ENCODE assay signal across 9 cellular contexts in genomic region chr3:184345678-184346144, GRCh38. TPM values are rescaled to one million over a fixed set of nuclear protein-coding genes. Genes with fewer than 3 reads are reported as not detected.
DNase-seq lines count a peak whose midpoint lies in the region; ATAC-seq, FAIRE-seq and TF ChIP-seq lines count a peak whose summit lies in the region.
"Had no signal": no experiment of that assay in that cellular context is flagged by ENCODE, and none has a peak within 500 bp of the region (broad histone marks: within the 10 kb centered on the region; RNA-seq: fewer than 3 reads in every experiment).

No MANE protein-coding gene starts in this region.

- H3K27me3 ChIP-seq in MM.1S (replicated peaks; ENCODE audit: insufficient read depth, low read length) (no peaks in the 10 kb centered on the region), endothelial cell of umbilical vein (ENCODE audit: control insufficient read depth in 2 of 2, insufficient read depth in 2 of 2, low read length in 2 of 2) (no peaks in the 10 kb centered on the region)

- ATAC-seq in HG03571 (IDR thresholded peaks at IDR 0.05; ENCODE audit: unreplicated experiment) (no peak), GM21515 (IDR thresholded peaks at IDR 0.05; ENCODE audit: unreplicated experiment) (no peak)

- H3K36me3 ChIP-seq in MM.1S (replicated peaks; ENCODE audit: insufficient read depth, low read length) (no peaks in the 10 kb centered on the region), endothelial cell of umbilical vein (ENCODE audit: control insufficient read depth in 2 of 2, extremely low read depth in 1 of 2, insufficient read depth in 2 of 2, low read length in 2 of 2) (peaks cover 6 to 25% of the 10 kb centered on the region in 2 experiments)

- BruUV-seq in endothelial cell of umbilical vein (replicated peaks; lab: Mats Ljungman, UMichigan): no TSS peak

- no peak overlapping the region for H3K9ac ChIP-seq in MM.1S (ENCODE audit: low read length)
- no peak overlapping the region for H3K9ac ChIP-seq in endothelial cell of umbilical vein (replicated peaks; ENCODE audit: extremely low read depth, insufficient read depth, low read length)

- TF ChIP-seq POLR2A in endothelial cell of umbilical vein (IDR thresholded peaks at IDR 0.05; ENCODE audit: low read depth, low read length): no peak

- H3K4me3 ChIP-seq in MM.1S (ENCODE audit: low read length): no peak overlapping the region
- H3K4me3 ChIP-seq in endothelial cell of umbilical vein (replicated peaks in 1 of 3; ENCODE audit: insufficient read depth in 1 of 3, low read depth in 1 of 3, low read length in 3 of 3): no peak overlapping the region

- H3F3A ChIP-seq in MM.1S (ENCODE audit: insufficient read depth, low read length): no peaks in the 10 kb centered on the region

- FAIRE-seq in endothelial cell of umbilical vein (lab: Jason Lieb, UNC): peak; percentile 78

- H3K79me2 ChIP-seq in MM.1S (ENCODE audit: low read length) (no peaks in the 10 kb centered on the region), endothelial cell of umbilical vein (ENCODE audit: control insufficient read depth, insufficient read depth, low read length) (peaks cover 7% of the 10 kb centered on the region)

- H4K20me1 ChIP-seq in MM.1S (ENCODE audit: insufficient read depth, low read length): no peaks in the 10 kb centered on the region
- H4K20me1 ChIP-seq in endothelial cell of umbilical vein (replicated peaks; ENCODE audit: control insufficient read depth, extremely low read depth, insufficient read depth, low read length): no peaks in the 10 kb centered on the region

- H3K9me3 ChIP-seq in MM.1S (replicated peaks; ENCODE audit: insufficient read depth, low read length) (no peaks in the 10 kb centered on the region), endothelial cell of umbilical vein (replicated peaks; ENCODE audit: control insufficient read depth, insufficient read depth, low read length) (no peaks in the 10 kb centered on the region)

- H2AFZ ChIP-seq in MM.1S (ENCODE audit: low read length): 0 out of 2 replicates have a peak overlapping the region, but pooled peaks have one; percentile 29
- no peak overlapping the region for H2AFZ ChIP-seq in endothelial cell of umbilical vein (ENCODE audit: low read depth, low read length)

- intact Hi-C loops in endothelial cell of umbilical vein (cut with micrococcal nuclease): no loop called here

- no peaks in the 10 kb centered on the region for H3K9me2 ChIP-seq in MM.1S (replicated peaks; ENCODE audit: insufficient read depth, low read length)

- CTCF ChIA-PET in endothelial cell of umbilical vein (lab: Charles Lee): interaction anchor here (0.9 to 1.7 kb wide), 7 partner anchors 8 to 196 kb away, joined by 3 to 8 read pairs (median 4); partner anchors contain the start of gene CLCN2

- H3K9me1 ChIP-seq in endothelial cell of umbilical vein (replicated peaks; ENCODE audit: control insufficient read depth, extremely low read depth, insufficient read depth, low read length): no peaks in the 10 kb centered on the region

- TF ChIP-seq CTCF in MM.1S (IDR thresholded peaks at IDR 0.05; ENCODE audit: low read length): peak; percentile 82
- peak; percentile 43 to 59 for TF ChIP-seq CTCF in endothelial cell of umbilical vein (IDR thresholded peaks at IDR 0.05; ENCODE audit: extremely low read depth in 1 of 2, insufficient read depth in 1 of 2, low read depth in 1 of 2, low read length in 2 of 2)

- no peak overlapping the region for H3K27ac ChIP-seq in MM.1S (ENCODE audit: low read length)
- H3K27ac ChIP-seq in endothelial cell of umbilical vein (ENCODE audit: insufficient read depth, low read depth, low read length): no peak overlapping the region

- DNase-seq in SIG-M5 treated with dmso at 0.1 percent for 504 hours (lab: John Stamatoyannopoulos, UW; ENCODE audit: unreplicated experiment) (peak; percentile 82), SIG-M5 (lab: John Stamatoyannopoulos, UW) (no peak), MM.1S (peak; percentile 88), SK-N-DZ (ENCODE audit: low spot score) (peak; percentile 68), endothelial cell of umbilical vein (ENCODE audit: low read depth, low spot score) (peak; percentile 44), midbrain (lab: John Stamatoyannopoulos, UW) (peak; percentile 92)

- dilution Hi-C loops in endothelial cell of umbilical vein (cut with MboI; ENCODE audit: extremely low pct_ligation_motif_present, low sequenced_read_pairs): no loop called here

- no peak overlapping the region for H3K4me2 ChIP-seq in MM.1S (ENCODE audit: low read depth, low read length)
- H3K4me2 ChIP-seq in endothelial cell of umbilical vein (ENCODE audit: insufficient read depth, low read length): no peak overlapping the region

- POLR2A ChIA-PET in endothelial cell of umbilical vein (lab: Charles Lee): no interaction called here

- peaks cover 4% of the 10 kb centered on the region; the same call in 1 of the 2 replicates for H3K4me1 ChIP-seq in MM.1S (ENCODE audit: low read length)
- H3K4me1 ChIP-seq in endothelial cell of umbilical vein (ENCODE audit: control insufficient read depth, extremely low read depth, insufficient read depth, low read length): peaks cover 5% of the 10 kb centered on the region

TF ChIP-seq in endothelial cell of umbilical vein, 7 proteins besides CTCF, POLR2A, EP300 and RAD21 (continues in another document):
- TF ChIP-seq POLR2AphosphoS5 (IDR thresholded peaks at IDR 0.05; ENCODE audit: insufficient read depth, low read depth, low read length) (no peak), GATA2 (IDR thresholded peaks at IDR 0.05; ENCODE audit: insufficient read depth, insufficient read length, low read depth, low read length) (no peak), JUN (IDR thresholded peaks at IDR 0.05; ENCODE audit: borderline replicate concordance, insufficient read depth, insufficient read length, low read depth) (no peak), MYC (IDR thresholded peaks at IDR 0.05; ENCODE audit: low read depth, low read length) (no peak)

RNA-seq across cellular contexts. Expression of gene FAM131A, which starts 8.3 kb away (rescaled TPM):
- 39.7 and 60.4 TPM in 2 replicates for polyA plus RNA-seq in SK-N-DZ (2014; cell fraction: cytosol; rRNA removed)
- polyA plus RNA-seq in SK-N-DZ (2014; cell fraction: nucleus; rRNA removed): 45.1 and 58.4 TPM in 2 replicates
- 19.9 and 26.8 TPM in 2 replicates for total RNA-seq in endothelial cell of umbilical vein
- polyA plus RNA-seq in endothelial cell of umbilical vein: 29.9 and 34.1 TPM in 2 replicates
- 22.5 and 34.2 TPM in 2 replicates for polyA plus RNA-seq in endothelial cell of umbilical vein (2011; cell fraction: cytosol; rRNA removed)
- 27.8 and 36.3 TPM in 2 replicates for polyA plus RNA-seq in endothelial cell of umbilical vein (2011; cell fraction: nucleus; rRNA removed)
- polyA plus RNA-seq in endothelial cell of umbilical vein (2012): 15.8 and 22.6 TPM in 2 replicates
- 19.1 and 21.9 TPM in 2 replicates for polyA minus RNA-seq in endothelial cell of umbilical vein
- 10.8 TPM for polyA minus RNA-seq in endothelial cell of umbilical vein (2011; cell fraction: cytosol; rRNA and poly(A)+ RNA removed)
- 12.3 and 12.8 TPM in 2 replicates for polyA minus RNA-seq in endothelial cell of umbilical vein (2011; cell fraction: nucleus; rRNA and poly(A)+ RNA removed)

RNA-seq across cellular contexts. Expression of gene CLCN2, which starts 15.7 kb away (rescaled TPM):
- polyA plus RNA-seq in SK-N-DZ (2014; cell fraction: cytosol; rRNA removed): 10.6 and 18.8 TPM in 2 replicates
- polyA plus RNA-seq in SK-N-DZ (2014; cell fraction: nucleus; rRNA removed): 85.0 and 92.0 TPM in 2 replicates
- 6.5 and 9.9 TPM in 2 replicates for total RNA-seq in endothelial cell of umbilical vein
- polyA plus RNA-seq in endothelial cell of umbilical vein: 3.5 and 4.9 TPM in 2 replicates
- polyA plus RNA-seq in endothelial cell of umbilical vein (2011; cell fraction: cytosol; rRNA removed): 2.6 TPM in 2 replicates
- 15.3 and 20.5 TPM in 2 replicates for polyA plus RNA-seq in endothelial cell of umbilical vein (2011; cell fraction: nucleus; rRNA removed)
- 2.4 and 2.8 TPM in 2 replicates for polyA plus RNA-seq in endothelial cell of umbilical vein (2012)
- polyA minus RNA-seq in endothelial cell of umbilical vein: 7.2 and 8.3 TPM in 2 replicates
- polyA minus RNA-seq in endothelial cell of umbilical vein (2011; cell fraction: cytosol; rRNA and poly(A)+ RNA removed): 5.6 TPM
- polyA minus RNA-seq in endothelial cell of umbilical vein (2011; cell fraction: nucleus; rRNA and poly(A)+ RNA removed): 10.1 and 10.5 TPM in 2 replicates

RNA-seq across cellular contexts. Expression of gene POLR2H, which starts 15.8 kb away (rescaled TPM):
- polyA plus RNA-seq in SK-N-DZ (2014; cell fraction: cytosol; rRNA removed): 212 and 257 TPM in 2 replicates
- 178 and 207 TPM in 2 replicates for polyA plus RNA-seq in SK-N-DZ (2014; cell fraction: nucleus; rRNA removed)
- 80.5 and 89.0 TPM in 2 replicates for total RNA-seq in endothelial cell of umbilical vein
- polyA plus RNA-seq in endothelial cell of umbilical vein: 169 and 276 TPM in 2 replicates
- polyA plus RNA-seq in endothelial cell of umbilical vein (2011; cell fraction: cytosol; rRNA removed): 135 and 171 TPM in 2 replicates
- polyA plus RNA-seq in endothelial cell of umbilical vein (2011; cell fraction: nucleus; rRNA removed): 245 and 329 TPM in 2 replicates
- 80.0 and 100 TPM in 2 replicates for polyA plus RNA-seq in endothelial cell of umbilical vein (2012)
- polyA minus RNA-seq in endothelial cell of umbilical vein: 64.5 and 78.7 TPM in 2 replicates
- polyA minus RNA-seq in endothelial cell of umbilical vein (2011; cell fraction: cytosol; rRNA and poly(A)+ RNA removed): 81.4 TPM
- polyA minus RNA-seq in endothelial cell of umbilical vein (2011; cell fraction: nucleus; rRNA and poly(A)+ RNA removed): 50.5 and 52.0 TPM in 2 replicates

RNA-seq across cellular contexts. Expression of gene EIF4G1, which starts 31.3 kb away (rescaled TPM):
- 257 and 261 TPM in 2 replicates for polyA plus RNA-seq in SK-N-DZ (2014; cell fraction: cytosol; rRNA removed)
- 213 and 251 TPM in 2 replicates for polyA plus RNA-seq in SK-N-DZ (2014; cell fraction: nucleus; rRNA removed)
- total RNA-seq in endothelial cell of umbilical vein: 524 and 532 TPM in 2 replicates
- 355 and 401 TPM in 2 replicates for polyA plus RNA-seq in endothelial cell of umbilical vein
- polyA plus RNA-seq in endothelial cell of umbilical vein (2011; cell fraction: cytosol; rRNA removed): 305 and 332 TPM in 2 replicates
- polyA plus RNA-seq in endothelial cell of umbilical vein (2011; cell fraction: nucleus; rRNA removed): 513 and 525 TPM in 2 replicates
- 236 and 329 TPM in 2 replicates for polyA plus RNA-seq in endothelial cell of umbilical vein (2012)
- polyA minus RNA-seq in endothelial cell of umbilical vein: 474 and 526 TPM in 2 replicates
- 242 TPM for polyA minus RNA-seq in endothelial cell of umbilical vein (2011; cell fraction: cytosol; rRNA and poly(A)+ RNA removed)
- polyA minus RNA-seq in endothelial cell of umbilical vein (2011; cell fraction: nucleus; rRNA and poly(A)+ RNA removed): 207 and 228 TPM in 2 replicates

RNA-seq across cellular contexts. Expression of gene THPO, which starts 32.3 kb away (rescaled TPM):
- polyA plus RNA-seq in SK-N-DZ (2014; cell fraction: cytosol; rRNA removed): 2.1 and 3.2 TPM in 2 replicates
- polyA plus RNA-seq in SK-N-DZ (2014; cell fraction: nucleus; rRNA removed): 1.5 and 5.1 TPM in 2 replicates
- not detected in 2 replicates for total RNA-seq in endothelial cell of umbilical vein
- polyA plus RNA-seq in endothelial cell of umbilical vein: 0.08 and 0.10 TPM in 2 replicates
- 0.04 TPM in 1 of 2 replicates, not detected in the other for polyA plus RNA-seq in endothelial cell of umbilical vein (2011; cell fraction: cytosol; rRNA removed)
- polyA plus RNA-seq in endothelial cell of umbilical vein (2011; cell fraction: nucleus; rRNA removed): 0.13 and 0.17 TPM in 2 replicates
- 0.22 TPM in 1 of 2 replicates, not detected in the other for polyA plus RNA-seq in endothelial cell of umbilical vein (2012)
- polyA minus RNA-seq in endothelial cell of umbilical vein: not detected in 2 replicates
- polyA minus RNA-seq in endothelial cell of umbilical vein (2011; cell fraction: cytosol; rRNA and poly(A)+ RNA removed): not detected
- not detected in 2 replicates for polyA minus RNA-seq in endothelial cell of umbilical vein (2011; cell fraction: nucleus; rRNA and poly(A)+ RNA removed)
- total RNA-seq: CD4-positive, CD25-positive, alpha-beta regulatory T cell had no signal
- polyA plus RNA-seq: CD4-positive, CD25-positive, alpha-beta regulatory T cell had no signal
